Comparison of ENCODE assay signal across 11 cellular contexts in genomic region chr7:92057375-92057774, GRCh38.
DNase-seq lines count a peak whose midpoint lies in the region; ATAC-seq and FAIRE-seq lines count a peak whose summit lies in the region.
"Had no signal": no experiment of that assay in that cellular context is flagged by ENCODE, and none has a peak within 500 bp of the region (broad histone marks: within the 10 kb centered on the region; RNA-seq: fewer than 3 reads in every experiment).

No MANE protein-coding gene starts in this region.

- H3K27ac ChIP-seq in small intestine (ENCODE audit: low read depth in 1 of 2, low read length in 1 of 2) = peak overlapping the region in 1 of 2 donors; percentile 48

- peaks cover 8% of the 10 kb centered on the region for H3K36me3 Mint-ChIP-seq in activated T-cell treated with anti-CD3 and anti-CD28 coated beads, Interleukin-2, amount 50 U/mL, for 4 hours (ENCODE audit: insufficient read depth)
- peaks cover 33% of the 10 kb centered on the region for H3K36me3 Mint-ChIP-seq in activated T-helper 17 cell treated with anti-CD3 and anti-CD28 coated beads, Interleukin-2, amount 50 U/mL, for 72 hours (ENCODE audit: low read depth)

- H3K4me1 Mint-ChIP-seq in activated T-cell treated with anti-CD3 and anti-CD28 coated beads, Interleukin-2, amount 50 U/mL, for 4 hours (ENCODE audit: low read depth) = peaks cover 15% of the 10 kb centered on the region
- H3K4me1 Mint-ChIP-seq in activated T-helper 17 cell treated with anti-CD3 and anti-CD28 coated beads, Interleukin-2, amount 50 U/mL, for 72 hours = no peaks in the 10 kb centered on the region

- no peaks in the 10 kb centered on the region for H3K9me3 Mint-ChIP-seq in activated T-cell treated with anti-CD3 and anti-CD28 coated beads, Interleukin-2, amount 50 U/mL, for 4 hours
- H3K9me3 Mint-ChIP-seq in activated T-helper 17 cell treated with anti-CD3 and anti-CD28 coated beads, Interleukin-2, amount 50 U/mL, for 72 hours = no peaks in the 10 kb centered on the region

- H3K9me3 ChIP-seq in small intestine (ENCODE audit: control insufficient read depth, low read depth) = no peaks in the 10 kb centered on the region
- H3K9me3 ChIP-seq: HAP-1 had no signal

- H3K4me1 ChIP-seq in small intestine (ENCODE audit: control insufficient read depth in 2 of 2, insufficient read depth in 1 of 2, low read depth in 1 of 2, low read length in 1 of 2) = no peaks in the 10 kb centered on the region

- DNase-seq in NCI-H2227 treated with DMSO at 0.1 percent for 48 hours (lab: John Stamatoyannopoulos, UW) (peak; percentile 15), NCI-H2227 (lab: John Stamatoyannopoulos, UW; ENCODE audit: unreplicated experiment) (no peak), SW480 (ENCODE audit: low spot score) (peak; percentile 92), iPS-NIHi11 (ENCODE audit: low spot score) (peak; percentile 59), small intestine (peak; percentile 97), frontal cortex (ENCODE audit: low spot score in 2 of 2) (no peak)
- no peak for DNase-seq in activated T-cell treated with anti-CD3 and anti-CD28 coated beads, Interleukin-2, amount 50 U/mL, for 4 hours
- DNase-seq: IMR-90, SHP77 treated with DMSO at 0.1 percent for 48 hours had no signal

- no peaks in the 10 kb centered on the region for H3K27me3 ChIP-seq in small intestine (ENCODE audit: control insufficient read depth in 2 of 2, insufficient read depth in 2 of 2, low read length in 2 of 2)

- H3K4me3 ChIP-seq in small intestine (ENCODE audit: low read depth in 1 of 2, low read length in 2 of 2) = peak overlapping the region in 1 of 2 donors; percentile 44
- H3K4me3 ChIP-seq: HAP-1 had no signal

- no peak overlapping the region for H3K27ac Mint-ChIP-seq in activated T-helper 17 cell treated with anti-CD3 and anti-CD28 coated beads, Interleukin-2, amount 50 U/mL, for 72 hours

- peaks cover 5 to 8% of the 10 kb centered on the region in 2 donors for H3K36me3 ChIP-seq in small intestine (ENCODE audit: control insufficient read depth in 2 of 2, insufficient read depth in 2 of 2, low read length in 2 of 2)
- H3K36me3 ChIP-seq: HAP-1 had no signal

- no peak overlapping the region for H3K4me3 Mint-ChIP-seq in activated T-cell treated with anti-CD3 and anti-CD28 coated beads, Interleukin-2, amount 50 U/mL, for 4 hours
- no peak overlapping the region for H3K4me3 Mint-ChIP-seq in activated T-helper 17 cell treated with anti-CD3 and anti-CD28 coated beads, Interleukin-2, amount 50 U/mL, for 72 hours

- ATAC-seq in activated T-cell treated with anti-CD3 and anti-CD28 coated beads, Interleukin-2, amount 50 U/mL, for 4 hours = no peak
- no peak for ATAC-seq in activated T-helper 17 cell treated with anti-CD3 and anti-CD28 coated beads, Interleukin-2, amount 50 U/mL, for 72 hours (replicated peaks)

- FAIRE-seq in small intestine (lab: Jason Lieb, UNC) = no peak
- no peak for FAIRE-seq in frontal cortex (lab: Jason Lieb, UNC)

- 21 to 67% (median 35%) methylated on average over 2 of the region's 2 CpGs for WGBS in small intestine, 3 donors

- no peaks in the 10 kb centered on the region for H3K27me3 Mint-ChIP-seq in activated T-cell treated with anti-CD3 and anti-CD28 coated beads, Interleukin-2, amount 50 U/mL, for 4 hours (ENCODE audit: low read depth)
- no peaks in the 10 kb centered on the region for H3K27me3 Mint-ChIP-seq in activated T-helper 17 cell treated with anti-CD3 and anti-CD28 coated beads, Interleukin-2, amount 50 U/mL, for 72 hours

Comparison
In these comparisons a context has a peak if more than half of its experiments do, and no peak if none do; other contexts are left out.
1. DNase-seq: peak in NCI-H2227 treated with DMSO at 0.1 percent for 48 hours (single experiment), SW480 (single experiment), iPS-NIHi11 (single experiment) and small intestine (single experiment); none in NCI-H2227 (single experiment), frontal cortex (0 of 2) and activated T-cell treated with anti-CD3 and anti-CD28 coated beads, Interleukin-2, amount 50 U/mL, for 4 hours (single experiment).